ENCODE assay signal across 10 cellular contexts in the genomic region with DNA sequence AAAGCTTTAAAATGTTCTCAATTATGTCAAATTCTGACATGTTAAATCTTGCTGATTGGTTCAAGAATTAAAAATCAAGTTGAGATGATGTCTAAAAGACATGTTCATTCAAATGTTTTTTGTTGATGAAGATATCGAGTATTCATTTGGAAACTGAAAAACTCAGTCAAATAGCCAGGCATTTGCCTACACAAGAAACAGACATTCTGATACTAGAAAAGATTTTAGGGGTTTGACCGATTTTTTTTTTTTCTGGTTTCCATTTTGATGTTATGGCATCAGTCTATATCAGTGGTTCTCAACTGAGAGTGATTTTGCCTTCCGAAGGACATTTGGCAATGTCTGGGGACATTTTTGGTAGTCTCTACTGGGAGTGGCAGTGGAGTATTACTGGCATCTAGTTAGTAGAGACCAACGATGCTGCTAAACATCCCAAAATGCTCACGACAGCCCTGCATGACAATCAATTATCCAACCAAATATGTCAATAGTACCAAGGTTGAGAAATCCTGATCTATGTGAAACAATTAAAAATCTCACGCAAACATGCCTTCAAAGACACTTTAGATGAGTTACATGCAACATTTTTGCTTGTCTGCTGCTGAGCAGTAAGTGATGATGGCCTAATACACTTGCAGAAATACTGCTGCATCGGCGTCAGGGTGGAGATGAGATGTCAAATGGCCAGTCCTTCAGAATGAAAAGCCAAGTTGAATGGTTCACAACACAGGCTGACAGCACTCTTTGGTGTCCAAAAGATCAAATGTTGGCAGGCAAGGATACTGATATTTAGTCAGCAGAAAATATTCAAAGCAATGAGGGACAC. TPM values are rescaled to one million over a fixed set of nuclear protein-coding genes. Genes with fewer than 3 reads are reported as not detected.
DNase-seq lines count a peak whose midpoint lies in the region; ATAC-seq and TF ChIP-seq lines count a peak whose summit lies in the region.
"Had no signal": no experiment of that assay in that cellular context is flagged by ENCODE, and none has a peak within 500 bp of the region (broad histone marks: within the 10 kb centered on the region; RNA-seq: fewer than 3 reads in every experiment).

No MANE protein-coding gene starts in this region.

- H3K4me3 ChIP-seq in psoas muscle = no peak overlapping the region
- H3K4me3 ChIP-seq in Peyer's patch = no peak overlapping the region

- H3K27me3 ChIP-seq in psoas muscle (ENCODE audit: insufficient read depth in 3 of 3, low read length in 2 of 3) (no peaks in the 10 kb centered on the region), Peyer's patch (no peaks in the 10 kb centered on the region)

- no peaks in the 10 kb centered on the region for H3K36me3 ChIP-seq in psoas muscle (ENCODE audit: insufficient read depth in 1 of 2, low read depth in 1 of 2)
- H3K36me3 ChIP-seq in Peyer's patch = no peaks in the 10 kb centered on the region

- intact Hi-C loops in psoas muscle (cut with DNase I) = loop anchor here in 1 of 2 donors (5.0 kb wide), 1 partner anchor 43 kb away; no protein-coding TSS in a partner anchor

- no peak overlapping the region for H3K4me3 Mint-ChIP-seq in T-helper 17 cell
- H3K4me3 Mint-ChIP-seq: activated naive CD4-positive, alpha-beta T cell treated with anti-CD3 and anti-CD28 coated beads for 36 hours had no signal

- H3K27ac ChIP-seq in psoas muscle = peak overlapping the region; percentile 59
- H3K27ac ChIP-seq in Peyer's patch = peak overlapping the region in 1 of 4 donors; percentile 58

- DNase-seq in psoas muscle = no peak
- no peak for DNase-seq in Peyer's patch
- no peak for DNase-seq in mucosa of gallbladder (ENCODE audit: low spot score)
- DNase-seq in T-helper 17 cell = no peak
- DNase-seq: activated naive CD4-positive, alpha-beta T cell treated with anti-CD3 and anti-CD28 coated beads for 36 hours; GDM1; NCI-H226 had no signal

- 52 to 64% (median 54%) methylated on average over 8 of the region's 8 CpGs for WGBS in psoas muscle, 3 donors

- no peak for TF ChIP-seq POLR2A in Peyer's patch (IDR thresholded peaks at IDR 0.05)

- H3K27ac Mint-ChIP-seq in T-helper 17 cell = no peak overlapping the region
- H3K27ac Mint-ChIP-seq: activated naive CD4-positive, alpha-beta T cell treated with anti-CD3 and anti-CD28 coated beads for 36 hours had no signal

- peaks cover 10% of the 10 kb centered on the region for H3K4me1 Mint-ChIP-seq in T-helper 17 cell

- peaks cover 3% of the 10 kb centered on the region for H3K36me3 Mint-ChIP-seq in T-helper 17 cell (ENCODE audit: low read depth)

- TF ChIP-seq CTCF in psoas muscle (IDR thresholded peaks at IDR 0.05) (no peak), Peyer's patch (IDR thresholded peaks at IDR 0.05) (no peak)

- ATAC-seq in GM18870 (IDR thresholded peaks at IDR 0.05; ENCODE audit: unreplicated experiment) (peak; percentile 61), GM21515 (IDR thresholded peaks at IDR 0.05; ENCODE audit: unreplicated experiment) (peak; percentile 54), HG03139 (IDR thresholded peaks at IDR 0.05; ENCODE audit: unreplicated experiment) (peak; percentile 46), psoas muscle (no peak), T-helper 17 cell (no peak)

- H3K4me1 ChIP-seq in psoas muscle (peaks cover 54% of the 10 kb centered on the region), Peyer's patch (no peaks in the 10 kb centered on the region)

- H3K27me3 Mint-ChIP-seq in T-helper 17 cell = no peaks in the 10 kb centered on the region

- H3K9me3 ChIP-seq in psoas muscle = peaks cover 8% of the 10 kb centered on the region
- H3K9me3 ChIP-seq in Peyer's patch = peaks cover 0 to 4% (median 0%) of the 10 kb centered on the region in 4 donors
- peaks cover 3% of the 10 kb centered on the region for H3K9me3 ChIP-seq in T-helper 17 cell (ENCODE audit: control insufficient read depth, low read length, poor library complexity, severe bottlenecking)

RNA-seq across cellular contexts. Expression of a gene that starts 12.5 kb away (rescaled TPM):
- total RNA-seq in psoas muscle = 10 to 100 TPM; 13.0 to 24.9 (median 19.9) TPM
- polyA plus RNA-seq in psoas muscle = 1 to 10 TPM; 3.4 to 9.3 (median 5.4) TPM
- 10 to 100 TPM in 3 of 4 donors, 1 to 10 TPM in 1; 1.9 to 66.8 (median 12.3) TPM for total RNA-seq in Peyer's patch
- total RNA-seq in mucosa of gallbladder = 7.4 TPM
- total RNA-seq in T-helper 17 cell = 10 to 100 TPM in 1 of 2 donors, 1 to 10 TPM in 1; 3.9 to 13.5 TPM

Comparison
In these comparisons a context has a peak if more than half of its experiments do, and no peak if none do; other contexts are left out.
1. ATAC-seq: peak in GM18870 (single experiment), GM21515 (single experiment) and HG03139 (single experiment); none in psoas muscle (0 of 4) and T-helper 17 cell (single experiment).